In the genomic region with DNA sequence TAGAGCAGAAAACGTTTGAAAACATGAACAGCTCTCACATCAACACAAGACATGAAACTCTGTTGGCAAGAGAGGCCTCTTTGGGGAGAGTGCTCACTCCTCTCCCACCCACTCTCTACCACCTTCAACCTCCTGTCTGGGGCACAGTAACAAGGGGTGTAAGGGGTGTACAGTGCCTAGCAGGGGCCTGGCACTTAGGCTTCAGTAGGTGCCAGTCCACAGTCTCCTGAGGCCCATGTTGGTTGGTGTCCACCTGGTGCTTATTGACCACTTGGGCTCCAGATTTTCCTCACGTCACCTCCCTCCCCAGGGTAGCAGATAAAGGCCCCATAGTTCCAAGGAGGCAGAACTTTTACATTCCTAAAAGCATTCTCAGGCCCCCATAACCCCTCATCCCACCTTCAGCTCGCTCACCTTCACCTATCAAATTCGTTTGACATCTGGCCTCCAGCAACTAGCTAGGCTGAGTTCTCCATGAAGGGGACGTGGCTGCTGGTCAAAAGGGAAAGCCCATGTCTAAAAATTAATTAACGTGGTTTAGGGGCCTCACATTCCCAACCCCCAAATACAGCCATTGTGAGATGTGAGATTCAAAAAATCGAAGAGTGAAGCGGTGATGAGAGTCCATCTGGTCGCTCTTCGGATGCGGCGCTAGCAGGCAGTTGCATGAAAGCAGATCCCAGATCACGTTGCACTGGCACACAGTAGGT, we compare ENCODE assay signal across 8 cellular contexts. TPM values are rescaled to one million over a fixed set of nuclear protein-coding genes. Genes with fewer than 3 reads are reported as not detected.
DNase-seq lines count a peak whose midpoint lies in the region; ATAC-seq and TF ChIP-seq lines count a peak whose summit lies in the region.

No MANE protein-coding gene starts in this region.

- H3K36me3 Mint-ChIP-seq in activated CD4-positive, alpha-beta T cell treated with anti-CD3 and anti-CD28 coated beads, Interleukin-2, amount 10 ng/mL, durations not matched to agents 7 days and 5 days (ENCODE audit: low read depth), result peaks cover 33% of the 10 kb centered on the region

- H3K4me3 ChIP-seq in left lung (peak overlapping the region; percentile 75 to 95), thymus (ENCODE audit: low read length) (peak overlapping the region; percentile 76)

- H3K27me3 Mint-ChIP-seq in activated CD4-positive, alpha-beta T cell treated with anti-CD3 and anti-CD28 coated beads, Interleukin-2, amount 10 ng/mL, durations not matched to agents 7 days and 5 days, result no peaks in the 10 kb centered on the region

- no peak for TF ChIP-seq CTCF in left lung (IDR thresholded peaks at IDR 0.05)

- H3K27me3 ChIP-seq in left lung (no peaks in the 10 kb centered on the region), thymus (ENCODE audit: control insufficient read depth, insufficient read depth) (no peaks in the 10 kb centered on the region)

- DNase-seq in activated CD4-positive, alpha-beta T cell treated with anti-CD3 and anti-CD28 coated beads, Interleukin-2, amount 10 ng/mL, durations not matched to agents 7 days and 5 days, result no peak
- no peak for DNase-seq in activated CD4-positive, alpha-beta T cell treated with anti-CD3 and anti-CD28 coated beads for 48 hours
- no peak for DNase-seq in left lung
- no peak for DNase-seq in stimulated activated CD4-positive, alpha-beta T cell treated with anti-CD3 and anti-CD28 coated beads, Interleukin-2, amount 100 ng/mL, for 48 hours

- no peaks in the 10 kb centered on the region for H3K9me3 Mint-ChIP-seq in activated CD4-positive, alpha-beta T cell treated with anti-CD3 and anti-CD28 coated beads, Interleukin-2, amount 10 ng/mL, durations not matched to agents 7 days and 5 days

- H3K4me1 ChIP-seq in left lung (peaks cover 31 to 42% of the 10 kb centered on the region in 2 donors), thymus (ENCODE audit: control insufficient read depth, insufficient read depth, low read length) (peaks cover 13% of the 10 kb centered on the region)

- WGBS in thymus, result 86% methylated on average over 13 of the region's 13 CpGs

- CTCF ChIA-PET in activated CD4-positive, alpha-beta T cell treated with anti-CD3 and anti-CD28 coated beads, Interleukin-2, amount 10 ng/mL, durations not matched to agents 7 days and 5 days (lab: Charles Lee), result interaction anchor here (1.1 to 1.9 kb wide), 2 partner anchors 12 to 58 kb away, joined by 3 to 9 read pairs; no protein-coding TSS in a partner anchor

- H3K4me1 Mint-ChIP-seq in activated CD4-positive, alpha-beta T cell treated with anti-CD3 and anti-CD28 coated beads, Interleukin-2, amount 10 ng/mL, durations not matched to agents 7 days and 5 days, result peaks cover 42% of the 10 kb centered on the region

- peak overlapping the region; percentile 97 for H3K27ac Mint-ChIP-seq in activated CD4-positive, alpha-beta T cell treated with anti-CD3 and anti-CD28 coated beads, Interleukin-2, amount 10 ng/mL, durations not matched to agents 7 days and 5 days

- H3K27ac ChIP-seq in angular gyrus (ENCODE audit: low read depth, low read length) (peak overlapping the region; percentile 89), left lung (peak overlapping the region; percentile 94 to 95), thymus (ENCODE audit: low read depth) (no peak overlapping the region)

- H3K9me3 ChIP-seq in left lung (no peaks in the 10 kb centered on the region), thymus (ENCODE audit: control insufficient read depth) (no peaks in the 10 kb centered on the region)

- intact Hi-C loops in left lung (cut with DNase I), result no loop called here

- POLR2A ChIA-PET in activated CD4-positive, alpha-beta T cell treated with anti-CD3 and anti-CD28 coated beads, Interleukin-2, amount 10 ng/mL, durations not matched to agents 7 days and 5 days (lab: Charles Lee), result interaction anchor here (1.0 kb wide), 1 partner anchor 46 kb away, joined by 3 read pairs; no protein-coding TSS in a partner anchor

- H3K36me3 ChIP-seq in left lung (peaks cover 0 to 5% of the 10 kb centered on the region in 2 donors), thymus (ENCODE audit: control insufficient read depth, insufficient read depth) (peaks cover under 1% of the 10 kb centered on the region)

- peak overlapping the region; percentile 99 for H3K4me3 Mint-ChIP-seq in activated CD4-positive, alpha-beta T cell treated with anti-CD3 and anti-CD28 coated beads, Interleukin-2, amount 10 ng/mL, durations not matched to agents 7 days and 5 days

- no peak for ATAC-seq in left lung
- no peak for ATAC-seq in GM21737 (IDR thresholded peaks at IDR 0.05; ENCODE audit: unreplicated experiment)
- ATAC-seq in GM19397 (IDR thresholded peaks at IDR 0.05; ENCODE audit: unreplicated experiment), result no peak

RNA-seq across cellular contexts. Expression of a gene that starts 0.7 kb away (rescaled TPM):
- 100 to 1,000 TPM; 141 to 182 TPM for total RNA-seq in activated CD4-positive, alpha-beta T cell treated with anti-CD3 and anti-CD28 coated beads, Interleukin-2, amount 10 ng/mL, durations not matched to agents 7 days and 5 days
- total RNA-seq in left lung, result 100 to 1,000 TPM in 1 of 2 donors, 10 to 100 TPM in 1; 89.6 to 121 TPM
- 61.6 TPM for polyA plus RNA-seq in thymus

RNA-seq across cellular contexts. Expression of a gene that starts 11.1 kb away (rescaled TPM):
- 10 to 100 TPM; 38.7 to 40.1 TPM for total RNA-seq in activated CD4-positive, alpha-beta T cell treated with anti-CD3 and anti-CD28 coated beads, Interleukin-2, amount 10 ng/mL, durations not matched to agents 7 days and 5 days
- 10 to 100 TPM; 22.0 to 26.4 TPM for total RNA-seq in left lung
- 14.2 TPM for polyA plus RNA-seq in thymus
